ENCODE assay signal across 14 cellular contexts in the genomic region with DNA sequence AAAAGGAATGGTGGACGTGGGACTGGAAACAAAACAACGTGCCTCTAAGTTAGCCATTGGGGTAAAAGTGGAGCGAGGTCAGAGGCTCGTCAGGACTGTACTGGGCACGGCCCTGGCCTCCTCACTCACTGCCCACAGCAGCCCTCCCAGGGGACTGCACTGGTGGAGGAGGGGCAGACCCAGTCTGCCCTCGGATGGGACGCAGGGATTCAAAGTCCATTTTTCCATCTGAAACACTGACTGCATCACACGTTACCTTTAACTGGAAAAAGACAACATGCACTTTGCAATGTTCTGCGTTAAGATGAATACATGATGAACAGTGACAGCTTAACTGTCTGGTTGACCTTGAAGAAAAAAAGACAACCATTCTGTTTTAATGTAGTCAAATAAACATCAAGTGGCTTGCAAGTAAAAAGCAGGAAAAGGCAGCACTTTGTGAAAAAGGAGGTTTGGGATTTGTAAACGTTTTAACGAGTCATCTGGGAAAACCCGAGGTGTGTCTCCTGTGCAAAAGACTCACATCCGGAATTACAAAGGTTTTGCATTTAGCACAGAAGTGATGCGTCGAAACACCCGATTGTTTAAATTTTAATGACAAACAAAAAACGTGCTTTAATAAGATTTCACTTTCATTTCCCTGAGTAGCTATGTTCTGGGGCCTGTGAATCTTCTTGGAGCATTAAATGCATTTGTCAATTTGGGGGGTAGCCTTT. TPM values are rescaled to one million over a fixed set of nuclear protein-coding genes. Genes with fewer than 3 reads are reported as not detected.
DNase-seq lines count a peak whose midpoint lies in the region; ATAC-seq, FAIRE-seq and TF ChIP-seq lines count a peak whose summit lies in the region.
"Had no signal": no experiment of that assay in that cellular context is flagged by ENCODE, and none has a peak within 500 bp of the region (broad histone marks: within the 10 kb centered on the region; RNA-seq: fewer than 3 reads in every experiment).

No MANE protein-coding gene starts in this region.

- 64 to 70% methylated on average over 17 of the region's 17 CpGs for WGBS in upper lobe of left lung, 2 donors

- H3K27ac Mint-ChIP-seq in activated naive CD4-positive, alpha-beta T cell treated with anti-CD3 and anti-CD28 coated beads, Interleukin-2, amount 10 ng/mL, durations not matched to agents 7 days and 5 days, result no peak overlapping the region
- H3K27ac Mint-ChIP-seq: activated naive CD4-positive, alpha-beta T cell treated with anti-CD3 and anti-CD28 coated beads, Interleukin-2, amount 50 U/mL, for 72 hours had no signal

- H3K27me3 Mint-ChIP-seq in activated naive CD4-positive, alpha-beta T cell treated with anti-CD3 and anti-CD28 coated beads, Interleukin-2, amount 10 ng/mL, durations not matched to agents 7 days and 5 days, result no peaks in the 10 kb centered on the region

- no peak overlapping the region for H2AFZ ChIP-seq in DND-41 (ENCODE audit: low read depth, low read length)

- peaks cover 2% of the 10 kb centered on the region for H3K36me3 Mint-ChIP-seq in activated naive CD4-positive, alpha-beta T cell treated with anti-CD3 and anti-CD28 coated beads, Interleukin-2, amount 10 ng/mL, durations not matched to agents 7 days and 5 days

- H3K36me3 ChIP-seq in DND-41 (ENCODE audit: insufficient read depth, low read length) (no peaks in the 10 kb centered on the region), kidney (ENCODE audit: control insufficient read depth in 1 of 2, insufficient read depth in 2 of 2, low read length in 2 of 2) (peaks cover 0 to 3% of the 10 kb centered on the region in 2 donors), upper lobe of left lung (no peaks in the 10 kb centered on the region)
- H3K36me3 ChIP-seq: ovary had no signal

- 0 out of 2 replicates have a peak overlapping the region, but pooled peaks have one; percentile 49 for H3K9ac ChIP-seq in DND-41 (ENCODE audit: low read depth, low read length)
- H3K9ac ChIP-seq in kidney (ENCODE audit: low read length in 2 of 2), result no peak overlapping the region

- no peak for FAIRE-seq in kidney (lab: Jason Lieb, UNC)

- CTCF ChIA-PET in activated naive CD4-positive, alpha-beta T cell treated with anti-CD3 and anti-CD28 coated beads, Interleukin-2, amount 10 ng/mL, durations not matched to agents 7 days and 5 days (lab: Charles Lee), result interaction anchor here (2.1 kb wide), 1 partner anchor 16 kb away, joined by 8 read pairs; no protein-coding TSS in a partner anchor
- CTCF ChIA-PET in GM10248 (lab: Yijun Ruan, JAX), result no interaction called here

- H3K4me3 Mint-ChIP-seq in activated naive CD4-positive, alpha-beta T cell treated with anti-CD3 and anti-CD28 coated beads, Interleukin-2, amount 10 ng/mL, durations not matched to agents 7 days and 5 days, result no peak overlapping the region

- POLR2A ChIA-PET in GM10248 (lab: Yijun Ruan, JAX), result interaction anchor here (1.7 kb wide), 1 partner anchor 9 kb away, joined by 8 read pairs; no protein-coding TSS in a partner anchor

- TF ChIP-seq EP300 in upper lobe of left lung (IDR thresholded peaks at IDR 0.05), result no peak

- no peaks in the 10 kb centered on the region for H3K79me2 ChIP-seq in DND-41 (ENCODE audit: insufficient read depth, low read length)

- H3K27me3 ChIP-seq in DND-41 (ENCODE audit: insufficient read depth, low read length, poor library complexity) (no peaks in the 10 kb centered on the region), upper lobe of left lung (no peaks in the 10 kb centered on the region)
- H3K27me3 ChIP-seq: ovary had no signal

- intact Hi-C loops in kidney (cut with DNase I), result no loop called here

- H3K4me1 Mint-ChIP-seq in activated naive CD4-positive, alpha-beta T cell treated with anti-CD3 and anti-CD28 coated beads, Interleukin-2, amount 10 ng/mL, durations not matched to agents 7 days and 5 days, result peaks cover 60% of the 10 kb centered on the region

- no peak overlapping the region for H3K4me3 ChIP-seq in DND-41 (ENCODE audit: low read depth in 1 of 2, low read length in 2 of 2)
- no peak overlapping the region for H3K4me3 ChIP-seq in kidney (ENCODE audit: low read length in 2 of 2)
- H3K4me3 ChIP-seq in upper lobe of left lung, result no peak overlapping the region
- H3K4me3 ChIP-seq: ovary had no signal

- H3K9me3 ChIP-seq in DND-41 (ENCODE audit: insufficient read depth, low read length, severe bottlenecking), result no peaks in the 10 kb centered on the region
- no peaks in the 10 kb centered on the region for H3K9me3 ChIP-seq in kidney (ENCODE audit: control insufficient read depth in 1 of 2, low read length in 2 of 2)
- H3K9me3 ChIP-seq in upper lobe of left lung, result no peaks in the 10 kb centered on the region
- H3K9me3 ChIP-seq: ovary had no signal

- ATAC-seq in DND-41 (ENCODE audit: insufficient read depth, low read depth), result no peak
- peak; percentile 53 for ATAC-seq in SK-N-SH treated with all-trans-retinoic acid at 6 μM for 48 hours
- no peak for ATAC-seq in HG02884 (IDR thresholded peaks at IDR 0.05; ENCODE audit: unreplicated experiment)
- ATAC-seq in upper lobe of left lung (ENCODE audit: low FRiP score in 2 of 2), result no peak

- H3K4me2 ChIP-seq in DND-41 (ENCODE audit: insufficient read depth, low read length), result no peak overlapping the region

- peaks cover 39% of the 10 kb centered on the region for H3K4me1 ChIP-seq in DND-41 (ENCODE audit: insufficient read depth, low read length)
- peaks cover 9 to 11% of the 10 kb centered on the region in 2 donors for H3K4me1 ChIP-seq in kidney (ENCODE audit: control insufficient read depth in 1 of 2, insufficient read depth in 1 of 2, low read depth in 1 of 2, low read length in 2 of 2)
- H3K4me1 ChIP-seq in upper lobe of left lung, result peaks cover 11 to 13% (median 12%) of the 10 kb centered on the region in 4 donors

- peak; percentile 18 for DNase-seq in ACHN
- DNase-seq in DND-41, result no peak
- DNase-seq in kidney, result no peak
- DNase-seq in activated naive CD4-positive, alpha-beta T cell treated with anti-CD3 and anti-CD28 coated beads, Interleukin-2, amount 10 ng/mL, durations not matched to agents 7 days and 5 days, result no peak
- DNase-seq in upper lobe of left lung, result no peak
- DNase-seq in GM10248 (ENCODE audit: extremely low spot score), result no peak
- DNase-seq: caudate nucleus; KG1; NCI-H187 treated with DMSO at 0.1 percent for 48 hours; NK-92 treated with Interleukin-12 subunit alpha and Interleukin-12 subunit beta, amount 100 ng/mL, for 24 hours; ovary had no signal

- in situ Hi-C loops in ACHN (cut with HindIII; ENCODE audit: low pct_ligation_motif_present, low pct_unique_long_range_greater_than_20kb, low sequenced_read_pairs), result no loop called here

- no peaks in the 10 kb centered on the region for H4K20me1 ChIP-seq in DND-41 (ENCODE audit: insufficient read depth, low read length)

- no peak for TF ChIP-seq POLR2A in upper lobe of left lung (IDR thresholded peaks at IDR 0.05)

- H3K27ac ChIP-seq in DND-41 (ENCODE audit: low read length), result peak overlapping the region; percentile 88
- peak overlapping the region; percentile 9 to 66 for H3K27ac ChIP-seq in kidney (ENCODE audit: low read depth in 2 of 2, low read length in 2 of 2)
- peak overlapping the region in 1 of 4 donors; percentile 55 for H3K27ac ChIP-seq in upper lobe of left lung
- H3K27ac ChIP-seq: ovary had no signal

- no peaks in the 10 kb centered on the region for H3K9me3 Mint-ChIP-seq in activated naive CD4-positive, alpha-beta T cell treated with anti-CD3 and anti-CD28 coated beads, Interleukin-2, amount 10 ng/mL, durations not matched to agents 7 days and 5 days
- H3K9me3 Mint-ChIP-seq: activated naive CD4-positive, alpha-beta T cell treated with anti-CD3 and anti-CD28 coated beads, Interleukin-2, amount 50 U/mL, for 72 hours had no signal

- TF ChIP-seq CTCF in DND-41 (IDR thresholded peaks at IDR 0.05; ENCODE audit: borderline replicate concordance, extremely low read depth, low read length, poor library complexity, severe bottlenecking) (no peak), kidney (IDR thresholded peaks at IDR 0.05; ENCODE audit: borderline replicate concordance, extremely low read depth, insufficient read depth) (no peak), upper lobe of left lung (IDR thresholded peaks at IDR 0.05) (no peak), GM10248 (IDR thresholded peaks at IDR 0.05; ENCODE audit: control extremely low read depth, extremely low read depth, low read depth, missing control alignments) (no peak)

TF ChIP-seq in SK-N-SH treated with all-trans-retinoic acid at 6 μM for 48 hours, 23 proteins besides CTCF, POLR2A, EP300 and RAD21:
- no peak for TF ChIP-seq CSDC2 (CRISPR knock-in tag; IDR thresholded peaks at IDR 0.05)
- no peak for TF ChIP-seq POU6F1 (CRISPR knock-in tag; IDR thresholded peaks at IDR 0.05; ENCODE audit: borderline replicate concordance, low read depth)
- TF ChIP-seq ZC3H10 (CRISPR knock-in tag; IDR thresholded peaks at IDR 0.05), result peak; percentile 39; the same call in 1 of the 2 replicates

RNA-seq across cellular contexts. Expression of gene KLF6, which starts 18.8 kb away (rescaled TPM):
- 230 TPM for total RNA-seq in kidney
- 27.8 TPM for polyA plus RNA-seq in kidney (ENCODE audit: insufficient read depth, low read depth, low replicate concordance)
- 100 to 1,000 TPM; 164 to 439 (median 249) TPM for total RNA-seq in upper lobe of left lung
